In genomic region chr4:7052313-7052712, GRCh38 we compare ENCODE assay signal across 19 cellular contexts. TPM values are rescaled to one million over a fixed set of nuclear protein-coding genes. Genes with fewer than 3 reads are reported as not detected.
DNase-seq lines count a peak whose midpoint lies in the region; ATAC-seq, FAIRE-seq and TF ChIP-seq lines count a peak whose summit lies in the region.
"Had no signal": no experiment of that assay in that cellular context is flagged by ENCODE, and none has a peak within 500 bp of the region (broad histone marks: within the 10 kb centered on the region; RNA-seq: fewer than 3 reads in every experiment).

No MANE protein-coding gene starts in this region.

- H4K5ac ChIP-seq in H1 (ENCODE audit: insufficient read length, low read depth, low read length), result no peak overlapping the region

- intact Hi-C loops in CD4-positive, alpha-beta T cell (cut with DNase I, micrococcal nuclease), result no loop called here
- intact Hi-C loops in gastrocnemius medialis (cut with DNase I; ENCODE audit: low total_unique reads), result no loop called here

- H3K9me3 ChIP-seq in CD4-positive, alpha-beta T cell (ENCODE audit: control insufficient read depth, low read length), result no peaks in the 10 kb centered on the region
- H3K9me3 ChIP-seq in H1 (ENCODE audit: insufficient read depth in 2 of 2, low read depth in 1 of 2, low read length in 1 of 2) (no peaks in the 10 kb centered on the region), gastrocnemius medialis (no peaks in the 10 kb centered on the region)

- no peak overlapping the region for H3K4me2 ChIP-seq in H1 (ENCODE audit: insufficient read depth in 1 of 2, low read depth in 2 of 2, low read length in 2 of 2)
- H3K4me2 ChIP-seq: GM23338 had no signal

- no peaks in the 10 kb centered on the region for H3K27me3 Mint-ChIP-seq in CD4-positive, alpha-beta T cell
- H3K27me3 Mint-ChIP-seq: memory B cell had no signal

- H2BK15ac ChIP-seq in H1 (ENCODE audit: low read length), result no peak overlapping the region

- no peak overlapping the region for H4K91ac ChIP-seq in H1 (replicated peaks; ENCODE audit: insufficient read length, low read length)

- peaks cover 0 to 4% (median 0%) of the 10 kb centered on the region in 4 experiments; a peak in 3 of 7 replicates for H3K4me1 ChIP-seq in H1 (replicated peaks in 1 of 4; ENCODE audit: control insufficient read depth in 3 of 4, insufficient read depth in 4 of 4, low read length in 3 of 4)
- peaks cover 28 to 42% of the 10 kb centered on the region in 2 donors for H3K4me1 ChIP-seq in gastrocnemius medialis

- H3K18ac ChIP-seq in H1 (ENCODE audit: extremely low read depth, low read length), result no peak overlapping the region

- no peak overlapping the region for H3K27ac ChIP-seq in CD4-positive, alpha-beta T cell (ENCODE audit: low read depth, low read length)
- H3K27ac ChIP-seq in HL-60 (replicated peaks) (peak overlapping the region; percentile 71), H1 (ENCODE audit: low read depth, low read length) (no peak overlapping the region), gastrocnemius medialis (peak overlapping the region; percentile 45 to 84 (median 76))

- no peak overlapping the region for H3K14ac ChIP-seq in H1 (ENCODE audit: insufficient read length)

- POLR2A ChIA-PET in CD4-positive, alpha-beta T cell (lab: Charles Lee), result interaction anchor here (1.6 to 3.2 kb wide), 2 partner anchors 9 to 15 kb away, joined by 7 to 12 read pairs; partner anchors contain the start of genes GRPEL1 and TADA2B
- POLR2A ChIA-PET in H1 (lab: Charles Lee; ENCODE audit: partially characterized antibody), result interaction anchor here (1.5 kb wide), 1 partner anchor 16 kb away, joined by 6 read pairs; the partner anchor contains the start of gene GRPEL1

- H3K9me3 Mint-ChIP-seq in CD4-positive, alpha-beta T cell, result no peaks in the 10 kb centered on the region
- H3K9me3 Mint-ChIP-seq: GM23338, memory B cell, nephron had no signal

- FAIRE-seq in H1 (lab: Jason Lieb, UNC), result no peak
- FAIRE-seq: endothelial cell of umbilical vein had no signal

- no peak overlapping the region for H3K4me3 ChIP-seq in HL-60 (replicated peaks; ENCODE audit: insufficient read depth, low read length)
- no peak overlapping the region for H3K4me3 ChIP-seq in H1 (ENCODE audit: extremely low read depth in 1 of 4, insufficient read depth in 2 of 4, low read depth in 3 of 4, low read length in 4 of 4)
- H3K4me3 ChIP-seq in gastrocnemius medialis, result no peak overlapping the region
- H3K4me3 ChIP-seq: GM23338 had no signal

- peaks cover 55% of the 10 kb centered on the region for H3K36me3 Mint-ChIP-seq in CD4-positive, alpha-beta T cell (ENCODE audit: low read depth)

- H2BK20ac ChIP-seq in H1 (ENCODE audit: low read length), result no peak overlapping the region

- no peak overlapping the region for H3K4me3 Mint-ChIP-seq in CD4-positive, alpha-beta T cell
- H3K4me3 Mint-ChIP-seq: GM23338, memory B cell, nephron had no signal

- TF ChIP-seq POLR2A in H1 (IDR thresholded peaks at IDR 0.05; ENCODE audit: control extremely low read depth in 1 of 2, low read depth in 2 of 2, low read length in 2 of 2) (no peak), gastrocnemius medialis (IDR thresholded peaks at IDR 0.05) (no peak)

- 90% methylated on average over 14 of the region's 14 CpGs; no CpG with 5 or more reads in 1 of the 2 experiments for WGBS in H1 (ENCODE audit: extremely low coverage in 1 of 2, insufficient coverage in 1 of 2, insufficient read length in 1 of 2, insufficient replicate concordance in 2 of 2, low coverage in 1 of 2, low lambda C conversion rate in 2 of 2, missing lambda C conversion rate in 1 of 2), 2 experiments

- no peak overlapping the region for H4K8ac ChIP-seq in H1 (ENCODE audit: extremely low read depth, insufficient read depth, low read length)

- no peaks in the 10 kb centered on the region for H3K36me3 ChIP-seq in H1 (ENCODE audit: control insufficient read depth in 2 of 4, insufficient read depth in 4 of 4, low read length in 3 of 4)
- H3K36me3 ChIP-seq in gastrocnemius medialis, result peaks cover 0 to 32% of the 10 kb centered on the region in 2 donors

- no peak overlapping the region for H3K23ac ChIP-seq in H1 (ENCODE audit: insufficient read length)

- H3K56ac ChIP-seq in H1 (replicated peaks; ENCODE audit: insufficient read length, low read depth, low read length), result no peak overlapping the region

- 0 out of 2 replicates have a peak overlapping the region, but pooled peaks have one; percentile 5 for H2BK5ac ChIP-seq in H1 (ENCODE audit: low read depth, low read length)

- peaks cover 42% of the 10 kb centered on the region for H3K4me1 Mint-ChIP-seq in CD4-positive, alpha-beta T cell (ENCODE audit: low read depth)

- no peak for TF ChIP-seq EP300 in H1 (IDR thresholded peaks at IDR 0.05; ENCODE audit: borderline replicate concordance in 1 of 2, low read depth in 2 of 2, low read length in 2 of 2)

- in situ Hi-C loops in gastrocnemius medialis (cut with MboI; ENCODE audit: low sequenced_read_pairs in 4 of 4), result loop anchor here in 1 of 4 donors (25.0 kb wide), 1 partner anchor 140 kb away; the partner anchor contains the start of gene TBC1D14

- DNase-seq in CD4-positive, alpha-beta T cell, result no peak
- DNase-seq in HL-60 (ENCODE audit: low read depth in 1 of 2, low spot score in 1 of 2) (no peak), H1 (ENCODE audit: low read depth in 1 of 2, low spot score in 2 of 2) (no peak), gastrocnemius medialis (no peak), NCI-H2029 treated with DMSO at 0.1 percent for 48 hours (lab: John Stamatoyannopoulos, UW) (no peak), RKO (ENCODE audit: low spot score) (no peak), NCI-H146 (lab: John Stamatoyannopoulos, UW) (no peak)
- DNase-seq: activated CD4-positive, CD25-positive, alpha-beta regulatory T cell treated with anti-CD3 and anti-CD28 coated beads, Interleukin-2, amount 50 U/mL, for 72 hours; activated effector memory CD4-positive, alpha-beta T cell treated with anti-CD3 and anti-CD28 coated beads, Interleukin-2, amount 50 U/mL, for 16 hours; COR-L47; glutamatergic neuron; kidney glomerular epithelial cell; NCI-H1930; NCI-H226; NCI-H82 had no signal

- peaks cover 7 to 18% of the 10 kb centered on the region in 2 experiments for H4K20me1 ChIP-seq in H1 (replicated peaks in 1 of 2; ENCODE audit: control insufficient read depth in 1 of 2, insufficient read depth in 2 of 2, low read length in 2 of 2)

- H3K23me2 ChIP-seq in H1 (ENCODE audit: low read depth, low read length), result no peaks in the 10 kb centered on the region

- no peak overlapping the region for H2BK120ac ChIP-seq in H1 (replicated peaks; ENCODE audit: low read depth, low read length)

- H2AK5ac ChIP-seq in H1 (ENCODE audit: low read depth, low read length), result no peak overlapping the region

- H3K79me2 ChIP-seq in H1 (ENCODE audit: control insufficient read depth in 1 of 2, insufficient read depth in 2 of 2, low read length in 2 of 2), result peaks cover 0 to 14% of the 10 kb centered on the region in 2 experiments; a peak in 2 of 4 replicates

- TF ChIP-seq CTCF in CD4-positive, alpha-beta T cell (IDR thresholded peaks at IDR 0.05), result no peak
- TF ChIP-seq CTCF in HL-60 (IDR thresholded peaks at IDR 0.05; ENCODE audit: insufficient read depth, low read length) (no peak), H1 (IDR thresholded peaks at IDR 0.05; ENCODE audit: control extremely low read depth in 1 of 3, insufficient read depth in 1 of 3, low read depth in 1 of 3, low read length in 3 of 3) (no peak), gastrocnemius medialis (IDR thresholded peaks at IDR 0.05 in 4 of 5, conservative IDR thresholded peaks at IDR 0.05 in 1 of 5) (no peak)

- no peak overlapping the region for H2BK12ac ChIP-seq in H1 (ENCODE audit: low read depth, low read length)

- H3K9ac ChIP-seq in H1 (replicated peaks in 1 of 4; ENCODE audit: extremely low read depth in 1 of 4, low read depth in 3 of 4, low read length in 3 of 4), result no peak overlapping the region

- H2AFZ ChIP-seq in H1 (ENCODE audit: low read length), result no peak overlapping the region
- H2AFZ ChIP-seq: GM23338 had no signal

- CTCF ChIA-PET in CD4-positive, alpha-beta T cell (lab: Charles Lee), result interaction anchor here (1.0 kb wide), 1 partner anchor 9 kb away, joined by 3 read pairs; the partner anchor contains the start of gene TADA2B
- CTCF ChIA-PET in H1 (lab: Charles Lee; ENCODE audit: partially characterized antibody), result interaction anchor here (0.6 to 1.3 kb wide), 5 partner anchors 9 to 137 kb away, joined by 3 to 5 read pairs (median 3); partner anchors contain the start of gene TADA2B

- H3K79me1 ChIP-seq in H1 (ENCODE audit: low read depth, low read length), result peaks cover 22% of the 10 kb centered on the region

- TF ChIP-seq RAD21 in H1 (IDR thresholded peaks at IDR 0.05 in 1 of 2, conservative IDR thresholded peaks at IDR 0.05 in 1 of 2; ENCODE audit: low read depth in 2 of 2, low read length in 2 of 2), result no peak

- H3K27ac Mint-ChIP-seq in CD4-positive, alpha-beta T cell, result peak overlapping the region; percentile 77
- H3K27ac Mint-ChIP-seq: GM23338, memory B cell had no signal

- H3K4ac ChIP-seq in H1 (replicated peaks; ENCODE audit: insufficient read length, low read depth, low read length), result no peak overlapping the region

- no peaks in the 10 kb centered on the region for H3K27me3 ChIP-seq in CD4-positive, alpha-beta T cell (ENCODE audit: control insufficient read depth, insufficient read depth, low read length)
- H3K27me3 ChIP-seq in HL-60 (ENCODE audit: insufficient read depth, poor library complexity, severe bottlenecking) (no peaks in the 10 kb centered on the region), H1 (replicated peaks in 1 of 4; ENCODE audit: control insufficient read depth in 3 of 4, extremely low read depth in 1 of 4, insufficient read depth in 3 of 4, low read length in 3 of 4) (no peaks in the 10 kb centered on the region), gastrocnemius medialis (no peaks in the 10 kb centered on the region)

- no peak for ATAC-seq in CD4-positive, alpha-beta T cell (ENCODE audit: poor library complexity)
- no peak for ATAC-seq in gastrocnemius medialis
- ATAC-seq: GM23338 had no signal

RNA-seq across cellular contexts. Expression of gene TADA2B, which starts 9.1 kb away (rescaled TPM):
- 10 to 100 TPM; 41.5 to 44.6 TPM for total RNA-seq in CD4-positive, alpha-beta T cell
- total RNA-seq in H1 (2021; fragmentation: NEBNext Ultra II Directional; extraction: Animal tissue kit (Norgen Biotek cat#: 25700)), result 12.1 and 12.3 TPM in 2 replicates
- 5.7 and 6.5 TPM in 2 replicates for polyA plus RNA-seq in H1 (2011; rRNA removed)
- 5.1 TPM for polyA plus RNA-seq in H1 (2011; cell fraction: cytosol; rRNA removed)
- polyA plus RNA-seq in H1 (2011; cell fraction: nucleus; rRNA removed), result 8.2 TPM
- 7.6 to 10.1 TPM (median 8.7 TPM) in 4 replicates for polyA plus RNA-seq in H1 (2012, experiment 1 of 2)
- polyA plus RNA-seq in H1 (2012, experiment 2 of 2), result 5.6 TPM
- polyA plus RNA-seq in H1 (2013, experiment 1 of 2), result 6.1 TPM
- 6.0 TPM for polyA plus RNA-seq in H1 (2013, experiment 2 of 2)
- 3.7 and 5.2 TPM in 2 replicates for polyA minus RNA-seq in H1 (2011; rRNA and poly(A)+ RNA removed)
- 4.4 TPM for polyA minus RNA-seq in H1 (2011; cell fraction: cytosol; rRNA and poly(A)+ RNA removed)
- polyA minus RNA-seq in H1 (2011; cell fraction: nucleus; rRNA and poly(A)+ RNA removed), result 5.3 TPM
- 10 to 100 TPM; 55.4 to 70.2 (median 56.4) TPM for total RNA-seq in gastrocnemius medialis

RNA-seq across cellular contexts. Expression of gene GRPEL1, which starts 15.6 kb away (rescaled TPM):
- 10 to 100 TPM; 55.6 to 58.6 TPM for total RNA-seq in CD4-positive, alpha-beta T cell
- total RNA-seq in H1 (2021; fragmentation: NEBNext Ultra II Directional; extraction: Animal tissue kit (Norgen Biotek cat#: 25700)), result 39.9 and 43.0 TPM in 2 replicates
- polyA plus RNA-seq in H1 (2011; rRNA removed), result 10.5 and 13.5 TPM in 2 replicates
- polyA plus RNA-seq in H1 (2011; cell fraction: cytosol; rRNA removed), result 20.7 TPM
- 6.1 TPM for polyA plus RNA-seq in H1 (2011; cell fraction: nucleus; rRNA removed)
- polyA plus RNA-seq in H1 (2012, experiment 1 of 2), result 34.0 to 43.0 TPM (median 35.5 TPM) in 4 replicates
- polyA plus RNA-seq in H1 (2012, experiment 2 of 2), result 12.5 TPM
- 18.9 TPM for polyA plus RNA-seq in H1 (2013, experiment 1 of 2)
- 19.9 TPM for polyA plus RNA-seq in H1 (2013, experiment 2 of 2)
- 12.4 TPM in 2 replicates for polyA minus RNA-seq in H1 (2011; rRNA and poly(A)+ RNA removed)
- polyA minus RNA-seq in H1 (2011; cell fraction: cytosol; rRNA and poly(A)+ RNA removed), result 7.8 TPM
- polyA minus RNA-seq in H1 (2011; cell fraction: nucleus; rRNA and poly(A)+ RNA removed), result 11.3 TPM
- total RNA-seq in gastrocnemius medialis, result 10 to 100 TPM; 28.8 to 58.0 (median 35.8) TPM

Comparison
In these comparisons a context has a peak if more than half of its experiments do, and no peak if none do; other contexts are left out.
1. H3K27ac ChIP-seq: peak in HL-60 (single experiment) and gastrocnemius medialis (4 of 4); none in CD4-positive, alpha-beta T cell (single experiment) and H1 (single experiment).